21 cellular contexts compared by ENCODE assay signal in genomic region chr9:126962336-126962735, GRCh38. TPM values are rescaled to one million over a fixed set of nuclear protein-coding genes. Genes with fewer than 3 reads are reported as not detected.
DNase-seq lines count a peak whose midpoint lies in the region; ATAC-seq and TF ChIP-seq lines count a peak whose summit lies in the region.
"Had no signal": no experiment of that assay in that cellular context is flagged by ENCODE, and none has a peak within 500 bp of the region (broad histone marks: within the 10 kb centered on the region; RNA-seq: fewer than 3 reads in every experiment).

No MANE protein-coding gene starts in this region.

- no peak overlapping the region for H3K27ac Mint-ChIP-seq in activated naive CD4-positive, alpha-beta T cell treated with anti-CD3 and anti-CD28 coated beads, Interleukin-2, amount 10 ng/mL, durations not matched to agents 7 days and 5 days
- no peak overlapping the region for H3K27ac Mint-ChIP-seq in mesothelial cell of epicardium
- H3K27ac Mint-ChIP-seq: CD4-positive, alpha-beta memory T cell had no signal

- 88 to 98% (median 93%) methylated on average over 5 to 6 of the region's 6 CpGs for WGBS in adrenal gland, 4 donors

- TF ChIP-seq CTCF in right atrium auricular region (IDR thresholded peaks at IDR 0.05) (no peak), left lung (IDR thresholded peaks at IDR 0.05) (no peak), retinal pigment epithelial cell (conservative IDR thresholded peaks at IDR 0.05; ENCODE audit: low read depth, low read length) (no peak), adrenal gland (IDR thresholded peaks at IDR 0.05) (no peak), mesothelial cell of epicardium (IDR thresholded peaks at IDR 0.05; ENCODE audit: unreplicated experiment) (no peak)

- intact Hi-C loops in left cardiac atrium (cut with DNase I), result loop anchor here in 1 of 2 donors (5.0 to 10.0 kb wide), 2 partner anchors 162 to 235 kb away; partner anchors contain the start of gene ANGPTL2
- intact Hi-C loops in left lung (cut with DNase I), result loop anchor here in 1 of 2 donors (10.0 kb wide), 1 partner anchor 232 kb away; no protein-coding TSS in a partner anchor
- intact Hi-C loops in adrenal gland (cut with DNase I), result loop anchor here (5.0 kb wide), 1 partner anchor 240 kb away; no protein-coding TSS in a partner anchor

- H3K27ac ChIP-seq in right atrium auricular region (peak overlapping the region; percentile 33 to 76), left lung (peak overlapping the region in 1 of 2 donors; percentile 63), adrenal gland (no peak overlapping the region)
- H3K27ac ChIP-seq: BLaER1, GM23248, RWPE1 had no signal

- no peak for TF ChIP-seq POLR2A in adrenal gland (IDR thresholded peaks at IDR 0.05)

- no peaks in the 10 kb centered on the region for H3K27me3 ChIP-seq in right atrium auricular region
- H3K27me3 ChIP-seq in left lung, result no peaks in the 10 kb centered on the region
- H3K27me3 ChIP-seq in adrenal gland, result no peaks in the 10 kb centered on the region
- H3K27me3 ChIP-seq: BLaER1, MG63 had no signal

- H3K9me3 ChIP-seq in right atrium auricular region (no peaks in the 10 kb centered on the region), left lung (no peaks in the 10 kb centered on the region), adrenal gland (replicated peaks in 1 of 3) (no peaks in the 10 kb centered on the region)
- H3K9me3 ChIP-seq: BLaER1, MG63 had no signal

- peaks cover 40% of the 10 kb centered on the region for H3K27me3 Mint-ChIP-seq in activated naive CD4-positive, alpha-beta T cell treated with anti-CD3 and anti-CD28 coated beads, Interleukin-2, amount 10 ng/mL, durations not matched to agents 7 days and 5 days
- H3K27me3 Mint-ChIP-seq in mesothelial cell of epicardium (ENCODE audit: low read depth), result no peaks in the 10 kb centered on the region
- H3K27me3 Mint-ChIP-seq: CD4-positive, alpha-beta memory T cell had no signal

- no peak overlapping the region for H3K4me3 Mint-ChIP-seq in activated naive CD4-positive, alpha-beta T cell treated with anti-CD3 and anti-CD28 coated beads, Interleukin-2, amount 10 ng/mL, durations not matched to agents 7 days and 5 days
- no peak overlapping the region for H3K4me3 Mint-ChIP-seq in mesothelial cell of epicardium
- H3K4me3 Mint-ChIP-seq: CD4-positive, alpha-beta memory T cell had no signal

- H3K4me1 Mint-ChIP-seq in activated naive CD4-positive, alpha-beta T cell treated with anti-CD3 and anti-CD28 coated beads, Interleukin-2, amount 10 ng/mL, durations not matched to agents 7 days and 5 days, result peaks cover 3% of the 10 kb centered on the region
- peaks cover 27% of the 10 kb centered on the region for H3K4me1 Mint-ChIP-seq in mesothelial cell of epicardium

- no peaks in the 10 kb centered on the region for H3K9me3 Mint-ChIP-seq in activated naive CD4-positive, alpha-beta T cell treated with anti-CD3 and anti-CD28 coated beads, Interleukin-2, amount 10 ng/mL, durations not matched to agents 7 days and 5 days
- no peaks in the 10 kb centered on the region for H3K9me3 Mint-ChIP-seq in mesothelial cell of epicardium
- H3K9me3 Mint-ChIP-seq: CD4-positive, alpha-beta memory T cell had no signal

- no peaks in the 10 kb centered on the region for H3K36me3 ChIP-seq in right atrium auricular region
- no peaks in the 10 kb centered on the region for H3K36me3 ChIP-seq in left lung
- H3K36me3 ChIP-seq in adrenal gland (replicated peaks in 1 of 2), result no peaks in the 10 kb centered on the region
- H3K36me3 ChIP-seq: MG63 had no signal

- H3K4me3 ChIP-seq in right atrium auricular region (no peak overlapping the region), left lung (no peak overlapping the region), retinal pigment epithelial cell (ENCODE audit: low read length) (no peak overlapping the region), adrenal gland (no peak overlapping the region)
- H3K4me3 ChIP-seq: BLaER1, GM23248, MG63 had no signal

- ATAC-seq in left cardiac atrium (no peak), left lung (peak; percentile 64)

- no peak for DNase-seq in right atrium auricular region (ENCODE audit: low spot score)
- DNase-seq in left cardiac atrium, result no peak
- no peak for DNase-seq in left lung
- DNase-seq in retinal pigment epithelial cell (ENCODE audit: low read depth), result peak; percentile 70
- no peak for DNase-seq in adrenal gland
- no peak for DNase-seq in activated naive CD4-positive, alpha-beta T cell treated with anti-CD3 and anti-CD28 coated beads, Interleukin-2, amount 10 ng/mL, durations not matched to agents 7 days and 5 days
- no peak for DNase-seq in mesothelial cell of epicardium (ENCODE audit: low spot score in 2 of 2, unreplicated experiment in 2 of 2)
- DNase-seq: CD4-positive, alpha-beta memory T cell; DMS153; GF-D8; GM23248; HCEC 1CT; Kasumi-1; MG63; NCI-H1048; NCI-H1436; NCI-H1930; NCI-H226; NCI-H524 treated with DMSO at 0.1 percent for 48 hours had no signal

- peaks cover 0 to 38% of the 10 kb centered on the region in 2 donors for H3K4me1 ChIP-seq in right atrium auricular region
- H3K4me1 ChIP-seq in left lung, result peaks cover 11% of the 10 kb centered on the region in 2 donors
- H3K4me1 ChIP-seq in adrenal gland (replicated peaks in 1 of 2), result peaks cover 0 to 4% of the 10 kb centered on the region in 2 donors
- H3K4me1 ChIP-seq: BLaER1 had no signal

- no peaks in the 10 kb centered on the region for H3K36me3 Mint-ChIP-seq in activated naive CD4-positive, alpha-beta T cell treated with anti-CD3 and anti-CD28 coated beads, Interleukin-2, amount 10 ng/mL, durations not matched to agents 7 days and 5 days
- H3K36me3 Mint-ChIP-seq in mesothelial cell of epicardium, result no peaks in the 10 kb centered on the region

- CTCF ChIA-PET in activated naive CD4-positive, alpha-beta T cell treated with anti-CD3 and anti-CD28 coated beads, Interleukin-2, amount 10 ng/mL, durations not matched to agents 7 days and 5 days (lab: Charles Lee), result interaction anchor here (3.7 to 5.4 kb wide), 2 partner anchors 21 to 237 kb away, joined by 19 to 52 read pairs; no protein-coding TSS in a partner anchor

RNA-seq across cellular contexts. Expression of gene RALGPS1, which starts 47.8 kb away (rescaled TPM):
- total RNA-seq in right atrium auricular region, result 10 to 100 TPM in 1 of 2 donors, 1 to 10 TPM in 1; 9.7 to 17.7 TPM
- total RNA-seq in left cardiac atrium, result 10 to 100 TPM; 12.5 TPM
- 10 to 100 TPM; 11.9 to 16.2 TPM for total RNA-seq in left lung
- 1 to 10 TPM; 3.1 to 7.8 (median 5.4) TPM for total RNA-seq in adrenal gland
- 1 to 10 TPM; 2.8 to 4.4 (median 3.5) TPM for polyA plus RNA-seq in adrenal gland
- total RNA-seq in mesothelial cell of epicardium, result 25.6 to 29.5 TPM (median 26.9 TPM) in 3 replicates

Comparison
In these comparisons a context has a peak if more than half of its experiments do, and no peak if none do; other contexts are left out.
1. H3K27ac ChIP-seq: peak in right atrium auricular region (2 of 2); none in adrenal gland (0 of 5).